Comparison of ENCODE assay signal across 7 cellular contexts in genomic region chr2:159285929-159286708, GRCh38. TPM values are rescaled to one million over a fixed set of nuclear protein-coding genes. Genes with fewer than 3 reads are reported as not detected.
DNase-seq lines count a peak whose midpoint lies in the region; ATAC-seq and TF ChIP-seq lines count a peak whose summit lies in the region.

WDSUB1 (minus strand) TSS chr2:159286703; CDS start chr2:159283069, 3,634 bp downstream.

- CTCF ChIA-PET in activated CD4-positive, alpha-beta T cell treated with anti-CD3 and anti-CD28 coated beads for 36 hours (lab: Charles Lee) = interaction anchor here (0.8 kb wide), 1 partner anchor 550 kb away, joined by 3 read pairs; no protein-coding TSS in a partner anchor

- peak within 1 kb of the TSS; percentile 87 for H3K4me3 ChIP-seq in GM12864 (ENCODE audit: low read depth, low read length)

- peak within 1 kb of the TSS; percentile 84 for H3K4me3 Mint-ChIP-seq in activated CD4-positive, alpha-beta T cell treated with anti-CD3 and anti-CD28 coated beads for 36 hours
- peak within 1 kb of the TSS; percentile 78 to 83 for H3K4me3 Mint-ChIP-seq in effector memory CD8-positive, alpha-beta T cell
- peak within 1 kb of the TSS; percentile 72 for H3K4me3 Mint-ChIP-seq in stimulated activated effector memory CD8-positive, alpha-beta T cell treated with anti-CD3 and anti-CD28 coated beads, Interleukin-12 subunit alpha, Interleukin-12 subunit beta, amount 100 ng/mL, for 72 hours

- TF ChIP-seq CTCF in GM12864 (IDR thresholded peaks at IDR 0.05; ENCODE audit: low read depth, low read length, missing control alignments) = no peak

- H3K27ac Mint-ChIP-seq in activated CD4-positive, alpha-beta T cell treated with anti-CD3 and anti-CD28 coated beads for 36 hours = peak within 1 kb of the TSS; percentile 83
- H3K27ac Mint-ChIP-seq in effector memory CD8-positive, alpha-beta T cell = peak within 1 kb of the TSS; percentile 82 to 88
- peak within 1 kb of the TSS; percentile 86 for H3K27ac Mint-ChIP-seq in stimulated activated effector memory CD8-positive, alpha-beta T cell treated with anti-CD3 and anti-CD28 coated beads, Interleukin-12 subunit alpha, Interleukin-12 subunit beta, amount 100 ng/mL, for 72 hours

- H3K36me3 Mint-ChIP-seq in activated CD4-positive, alpha-beta T cell treated with anti-CD3 and anti-CD28 coated beads for 36 hours (ENCODE audit: low read depth) = peaks cover 7% of the 10 kb centered on the region
- peaks cover 16% of the 10 kb centered on the region for H3K36me3 Mint-ChIP-seq in effector memory CD8-positive, alpha-beta T cell (ENCODE audit: insufficient read depth)
- H3K36me3 Mint-ChIP-seq in stimulated activated effector memory CD8-positive, alpha-beta T cell treated with anti-CD3 and anti-CD28 coated beads, Interleukin-12 subunit alpha, Interleukin-12 subunit beta, amount 100 ng/mL, for 72 hours = peaks cover 7% of the 10 kb centered on the region

- DNase-seq in GM12864 (ENCODE audit: low read depth) (no peak), HCEC 1CT (peak; percentile 44), MV-4-11 (lab: John Stamatoyannopoulos, UW) (peak; percentile 18), medulla oblongata (ENCODE audit: extremely low spot score) (peak; percentile 62)
- DNase-seq in activated CD4-positive, alpha-beta T cell treated with anti-CD3 and anti-CD28 coated beads for 36 hours = peak; percentile 65
- DNase-seq in effector memory CD8-positive, alpha-beta T cell = peak in 2 of 3 experiments; percentile 2 to 18
- peak in 1 of 2 donors; percentile 9 for DNase-seq in stimulated activated effector memory CD8-positive, alpha-beta T cell treated with anti-CD3 and anti-CD28 coated beads, Interleukin-12 subunit alpha, Interleukin-12 subunit beta, amount 100 ng/mL, for 72 hours (ENCODE audit: low spot score in 2 of 2)

- H3K4me1 Mint-ChIP-seq in activated CD4-positive, alpha-beta T cell treated with anti-CD3 and anti-CD28 coated beads for 36 hours = peaks cover 29% of the 10 kb centered on the region
- peaks cover 14 to 23% of the 10 kb centered on the region in 2 donors for H3K4me1 Mint-ChIP-seq in effector memory CD8-positive, alpha-beta T cell (ENCODE audit: low read depth in 2 of 2)
- peaks cover 30% of the 10 kb centered on the region for H3K4me1 Mint-ChIP-seq in stimulated activated effector memory CD8-positive, alpha-beta T cell treated with anti-CD3 and anti-CD28 coated beads, Interleukin-12 subunit alpha, Interleukin-12 subunit beta, amount 100 ng/mL, for 72 hours

- POLR2A ChIA-PET in activated CD4-positive, alpha-beta T cell treated with anti-CD3 and anti-CD28 coated beads for 36 hours (lab: Charles Lee) = interaction anchor here (0.5 to 1.2 kb wide), 3 partner anchors 27 to 457 kb away, joined by 4 to 6 read pairs (median 5); no protein-coding TSS in a partner anchor

- no peaks in the 10 kb centered on the region for H3K9me3 Mint-ChIP-seq in activated CD4-positive, alpha-beta T cell treated with anti-CD3 and anti-CD28 coated beads for 36 hours (ENCODE audit: low read depth)
- no peaks in the 10 kb centered on the region for H3K9me3 Mint-ChIP-seq in effector memory CD8-positive, alpha-beta T cell
- no peaks in the 10 kb centered on the region for H3K9me3 Mint-ChIP-seq in stimulated activated effector memory CD8-positive, alpha-beta T cell treated with anti-CD3 and anti-CD28 coated beads, Interleukin-12 subunit alpha, Interleukin-12 subunit beta, amount 100 ng/mL, for 72 hours

- intact Hi-C loops in activated CD4-positive, alpha-beta T cell treated with anti-CD3 and anti-CD28 coated beads for 36 hours (cut with DNase I, micrococcal nuclease) = loop anchor here (1.0 to 10.0 kb wide), 8 partner anchors 231 to 1879 kb away; partner anchors contain the start of genes MARCHF7 (in 2 of the 2), CCDC148 (in 1 of the 2), LY75 (in 1 of the 2) and PKP4 (in 1 of the 2)

- peak; percentile 33 for ATAC-seq in activated CD4-positive, alpha-beta T cell treated with anti-CD3 and anti-CD28 coated beads for 36 hours
- ATAC-seq in effector memory CD8-positive, alpha-beta T cell (replicated peaks) = peak; percentile 52
- ATAC-seq in stimulated activated effector memory CD8-positive, alpha-beta T cell treated with anti-CD3 and anti-CD28 coated beads, Interleukin-12 subunit alpha, Interleukin-12 subunit beta, amount 100 ng/mL, for 72 hours = peak; percentile 56

- H3K27me3 Mint-ChIP-seq in activated CD4-positive, alpha-beta T cell treated with anti-CD3 and anti-CD28 coated beads for 36 hours = no peaks in the 10 kb centered on the region
- H3K27me3 Mint-ChIP-seq in effector memory CD8-positive, alpha-beta T cell = no peaks in the 10 kb centered on the region

RNA-seq across cellular contexts. Expression of gene WDSUB1, which starts in this region (rescaled TPM):
- total RNA-seq in activated CD4-positive, alpha-beta T cell treated with anti-CD3 and anti-CD28 coated beads for 36 hours = 1 to 10 TPM; 6.0 to 6.8 TPM
